Comparison of ENCODE assay signal across 34 cellular contexts in genomic region chr5:91365498-91365897, GRCh38.
"Had no signal": no experiment of that assay in that cellular context is flagged by ENCODE, and none has a peak within 500 bp of the region (broad histone marks: within the 10 kb centered on the region; RNA-seq: fewer than 3 reads in every experiment).

No MANE protein-coding gene starts in this region.

- H3K9me3 ChIP-seq: body of pancreas, breast epithelium, Peyer's patch, SJSA1 had no signal

- H3K4me1 ChIP-seq: body of pancreas, breast epithelium, Peyer's patch, SJSA1 had no signal

- DNase-seq: activated CD4-positive, alpha-beta memory T cell treated with anti-CD3 and anti-CD28 coated beads, Interleukin-2, amount 10 ng/mL, durations not matched to agents 7 days and 5 days; activated CD4-positive, alpha-beta T cell treated with anti-CD3 and anti-CD28 coated beads for 1 hour; activated CD4-positive, alpha-beta T cell treated with anti-CD3 and anti-CD28 coated beads for 48 hours; activated CD4-positive, CD25-positive, alpha-beta regulatory T cell; activated CD8-positive, alpha-beta memory T cell treated with anti-CD3 and anti-CD28 coated beads for 24 hours; activated CD8-positive, alpha-beta memory T cell treated with anti-CD3 and anti-CD28 coated beads, Interleukin-2, amount 10 ng/mL, durations not matched to agents 7 days and 5 days; activated CD8-positive, alpha-beta memory T cell treated with anti-CD3 and anti-CD28 coated beads, Interleukin-2, amount 50 U/mL, for 48 hours; activated effector memory CD4-positive, alpha-beta T cell treated with anti-CD3 and anti-CD28 coated beads, Interleukin-2, amount 50 U/mL, for 16 hours; activated naive CD4-positive, alpha-beta T cell treated with Interleukin-2 at 50 U/mL for 16 hours; activated naive CD8-positive, alpha-beta T cell treated with anti-CD3 and anti-CD28 coated beads, Interleukin-2, amount 10 ng/mL, durations not matched to agents 7 days and 5 days; activated T-cell treated with anti-CD3 and anti-CD28 coated beads, Interleukin-2, amount 50 U/mL, for 48 hours; body of pancreas; Karpas-422; KBM-7; NCI-H1105; NCI-H1417 treated with DMSO at 0.1 percent for 48 hours; NCI-H187 treated with DMSO at 0.1 percent for 48 hours; NCI-H2081; NCI-H2171 treated with DMSO at 0.1 percent for 48 hours; NCI-H2227 treated with DMSO at 0.1 percent for 48 hours; NCI-H446; NCI-H510A treated with DMSO at 0.1 percent for 48 hours; PC-3; Peyer's patch; RPMI8226; SHP77 treated with DMSO at 0.1 percent for 48 hours; SW 1271; T-helper 1 cell; T-helper 2 cell; T-helper 9 cell; WERI-Rb-1 had no signal

- H3K4me3 ChIP-seq: body of pancreas, breast epithelium, Peyer's patch, SJSA1 had no signal

- H3K27me3 ChIP-seq: body of pancreas, breast epithelium, Peyer's patch, SJSA1 had no signal

- H3K27ac ChIP-seq: body of pancreas, breast epithelium, Peyer's patch, SJSA1, WERI-Rb-1 had no signal

- ATAC-seq: activated CD8-positive, alpha-beta memory T cell treated with anti-CD3 and anti-CD28 coated beads, Interleukin-2, amount 10 ng/mL, durations not matched to agents 7 days and 5 days; activated T-helper 17 cell treated with anti-CD3 and anti-CD28 coated beads, Interleukin-2, amount 50 U/mL, for 72 hours; body of pancreas; PC-3 had no signal
